Comparison of ENCODE assay signal across 33 cellular contexts in genomic region chr15:70069716-70070115, GRCh38.
"Had no signal": no experiment of that assay in that cellular context is flagged by ENCODE, and none has a peak within 500 bp of the region (broad histone marks: within the 10 kb centered on the region; RNA-seq: fewer than 3 reads in every experiment).

No MANE protein-coding gene starts in this region.

- H3K4me3 ChIP-seq: ascending aorta, cardiac muscle cell had no signal

- H3K4me1 ChIP-seq: ascending aorta had no signal

- H3K4me3 Mint-ChIP-seq: activated B cell treated with CpG ODN at 0.5 μM for 24 hours; activated CD4-positive, alpha-beta memory T cell treated with anti-CD3 and anti-CD28 coated beads for 36 hours; activated CD4-positive, alpha-beta T cell treated with anti-CD3 and anti-CD28 coated beads, Interleukin-2, amount 10 ng/mL, durations not matched to agents 24 days and 14 days; activated CD8-positive, alpha-beta T cell treated with anti-CD3 and anti-CD28 coated beads for 36 hours; activated naive CD4-positive, alpha-beta T cell treated with anti-CD3 and anti-CD28 coated beads for 36 hours; activated naive CD4-positive, alpha-beta T cell treated with anti-CD3 and anti-CD28 coated beads, Interleukin-2, amount 50 U/mL, for 24 hours; activated naive CD8-positive, alpha-beta T cell; activated T-cell treated with anti-CD3 and anti-CD28 coated beads, Interleukin-2, amount 50 U/mL, for 4 hours; activated T-cell treated with anti-CD3 and anti-CD28 coated beads, Interleukin-2, amount 50 U/mL, for 72 hours; activated T-helper 1 cell treated with anti-CD3 and anti-CD28 coated beads, Interleukin-12 subunit alpha, Interleukin-12 subunit beta, Interleukin-2, Interleukin-4 antibody, amounts not matched to agents 30 ng/mL and 10 ng/mL and 1 ng/mL, durations not matched to agents 14 hours and 24 hours and 36 hours; activated T-helper 17 cell treated with anti-CD3 and anti-CD28 coated beads, Interleukin-2, amount 50 U/mL, for 72 hours; brain; central memory CD8-positive, alpha-beta T cell; T-helper 1 cell treated with Interleukin-12 subunit alpha and Interleukin-12 subunit beta and Interleukin-4 antibody, amounts not matched to agents 30 μg/mL and 1 μg/mL, for 36 hours; T-helper 2 cell treated with Interferon-gamma antibody and Interleukin-4, amounts not matched to agents 5 μg/mL and 100 μg/mL, for 36 hours had no signal

- H3K27me3 ChIP-seq: ascending aorta, cardiac muscle cell had no signal

- DNase-seq: activated B cell treated with CpG ODN at 0.5 μM for 24 hours; activated CD4-positive, alpha-beta memory T cell treated with anti-CD3 and anti-CD28 coated beads for 36 hours; activated CD4-positive, alpha-beta T cell treated with anti-CD3 and anti-CD28 coated beads for 4 hours; activated CD4-positive, alpha-beta T cell treated with anti-CD3 and anti-CD28 coated beads, Interleukin-2, amount 10 ng/mL, durations not matched to agents 24 days and 14 days; activated CD4-positive, alpha-beta T cell treated with anti-CD3 and anti-CD28 coated beads, Interleukin-2, amount 50 U/mL, for 1 hour; activated CD4-positive, alpha-beta T cell treated with anti-CD3 and anti-CD28 coated beads, Interleukin-2, amount 50 U/mL, for 4 hours; activated CD4-positive, CD25-positive, alpha-beta regulatory T cell treated with anti-CD3 and anti-CD28 coated beads, Interleukin-2, amount 50 U/mL, for 72 hours; activated CD8-positive, alpha-beta memory T cell treated with anti-CD3 and anti-CD28 coated beads, Interleukin-2, amount 50 U/mL, for 4 hours; activated CD8-positive, alpha-beta T cell treated with anti-CD3 and anti-CD28 coated beads for 36 hours; activated effector memory CD4-positive, alpha-beta T cell treated with anti-CD3 and anti-CD28 coated beads, Interleukin-2, amount 50 U/mL, for 16 hours; activated gamma-delta T cell treated with Interleukin-2 at 50 U/mL for 16 hours; activated naive CD4-positive, alpha-beta T cell; activated naive CD4-positive, alpha-beta T cell treated with anti-CD3 and anti-CD28 coated beads for 36 hours; activated T-cell treated with anti-CD3 and anti-CD28 coated beads for 4 hours; activated T-cell treated with anti-CD3 and anti-CD28 coated beads, Interleukin-2, amount 50 U/mL, for 1 hour; activated T-cell treated with anti-CD3 and anti-CD28 coated beads, Interleukin-2, amount 50 U/mL, for 4 hours; activated T-cell treated with anti-CD3 and anti-CD28 coated beads, Interleukin-2, amount 50 U/mL, for 72 hours; cerebellar nuclear complex; T-helper 1 cell; T-helper 2 cell; T-helper 9 cell had no signal

- H3K27me3 Mint-ChIP-seq: activated B cell treated with CpG ODN at 0.5 μM for 24 hours; activated CD4-positive, alpha-beta memory T cell treated with anti-CD3 and anti-CD28 coated beads for 36 hours; activated CD4-positive, alpha-beta T cell treated with anti-CD3 and anti-CD28 coated beads, Interleukin-2, amount 10 ng/mL, durations not matched to agents 24 days and 14 days; activated CD8-positive, alpha-beta T cell treated with anti-CD3 and anti-CD28 coated beads for 36 hours; activated naive CD4-positive, alpha-beta T cell treated with anti-CD3 and anti-CD28 coated beads, Interleukin-2, amount 50 U/mL, for 24 hours; activated naive CD8-positive, alpha-beta T cell; activated T-helper 17 cell treated with anti-CD3 and anti-CD28 coated beads, Interleukin-2, amount 50 U/mL, for 72 hours; central memory CD8-positive, alpha-beta T cell had no signal

- ATAC-seq: activated CD8-positive, alpha-beta T cell treated with anti-CD3 and anti-CD28 coated beads for 36 hours; activated T-cell treated with anti-CD3 and anti-CD28 coated beads, Interleukin-2, amount 50 U/mL, for 4 hours; activated T-cell treated with anti-CD3 and anti-CD28 coated beads, Interleukin-2, amount 50 U/mL, for 72 hours; activated T-helper 17 cell treated with anti-CD3 and anti-CD28 coated beads, Interleukin-2, amount 50 U/mL, for 72 hours had no signal

- H3K9me3 Mint-ChIP-seq: activated B cell treated with CpG ODN at 0.5 μM for 24 hours; activated CD4-positive, alpha-beta memory T cell treated with anti-CD3 and anti-CD28 coated beads for 36 hours; activated CD4-positive, alpha-beta T cell treated with anti-CD3 and anti-CD28 coated beads, Interleukin-2, amount 10 ng/mL, durations not matched to agents 24 days and 14 days; activated CD8-positive, alpha-beta T cell treated with anti-CD3 and anti-CD28 coated beads for 36 hours; activated naive CD4-positive, alpha-beta T cell treated with anti-CD3 and anti-CD28 coated beads for 36 hours; activated naive CD4-positive, alpha-beta T cell treated with anti-CD3 and anti-CD28 coated beads, Interleukin-2, amount 50 U/mL, for 24 hours; activated T-cell treated with anti-CD3 and anti-CD28 coated beads, Interleukin-2, amount 50 U/mL, for 4 hours; activated T-cell treated with anti-CD3 and anti-CD28 coated beads, Interleukin-2, amount 50 U/mL, for 72 hours; activated T-helper 1 cell treated with anti-CD3 and anti-CD28 coated beads, Interleukin-12 subunit alpha, Interleukin-12 subunit beta, Interleukin-2, Interleukin-4 antibody, amounts not matched to agents 30 ng/mL and 10 ng/mL and 1 ng/mL, durations not matched to agents 14 hours and 24 hours and 36 hours; activated T-helper 17 cell treated with anti-CD3 and anti-CD28 coated beads, Interleukin-2, amount 50 U/mL, for 72 hours; brain; central memory CD8-positive, alpha-beta T cell; T-helper 1 cell treated with Interleukin-12 subunit alpha and Interleukin-12 subunit beta and Interleukin-4 antibody, amounts not matched to agents 30 μg/mL and 1 μg/mL, for 36 hours; T-helper 2 cell treated with Interferon-gamma antibody and Interleukin-4, amounts not matched to agents 5 μg/mL and 100 μg/mL, for 36 hours had no signal

- H3K9me3 ChIP-seq: ascending aorta had no signal

- FAIRE-seq: TTC549 had no signal

- H3K27ac ChIP-seq: ascending aorta, cardiac muscle cell, VCaP had no signal

- H3K27ac Mint-ChIP-seq: activated CD4-positive, alpha-beta memory T cell treated with anti-CD3 and anti-CD28 coated beads for 36 hours; activated CD4-positive, alpha-beta T cell treated with anti-CD3 and anti-CD28 coated beads, Interleukin-2, amount 10 ng/mL, durations not matched to agents 24 days and 14 days; activated CD8-positive, alpha-beta T cell treated with anti-CD3 and anti-CD28 coated beads for 36 hours; activated naive CD4-positive, alpha-beta T cell treated with anti-CD3 and anti-CD28 coated beads for 36 hours; activated naive CD4-positive, alpha-beta T cell treated with anti-CD3 and anti-CD28 coated beads, Interleukin-2, amount 50 U/mL, for 24 hours; activated naive CD8-positive, alpha-beta T cell; activated T-cell treated with anti-CD3 and anti-CD28 coated beads, Interleukin-2, amount 50 U/mL, for 72 hours; activated T-helper 1 cell treated with anti-CD3 and anti-CD28 coated beads, Interleukin-12 subunit alpha, Interleukin-12 subunit beta, Interleukin-2, Interleukin-4 antibody, amounts not matched to agents 30 ng/mL and 10 ng/mL and 1 ng/mL, durations not matched to agents 14 hours and 24 hours and 36 hours; T-helper 1 cell treated with Interleukin-12 subunit alpha and Interleukin-12 subunit beta and Interleukin-4 antibody, amounts not matched to agents 30 μg/mL and 1 μg/mL, for 36 hours; T-helper 2 cell treated with Interferon-gamma antibody and Interleukin-4, amounts not matched to agents 5 μg/mL and 100 μg/mL, for 36 hours had no signal
